Comparison of ENCODE assay signal across 24 cellular contexts in the genomic region with DNA sequence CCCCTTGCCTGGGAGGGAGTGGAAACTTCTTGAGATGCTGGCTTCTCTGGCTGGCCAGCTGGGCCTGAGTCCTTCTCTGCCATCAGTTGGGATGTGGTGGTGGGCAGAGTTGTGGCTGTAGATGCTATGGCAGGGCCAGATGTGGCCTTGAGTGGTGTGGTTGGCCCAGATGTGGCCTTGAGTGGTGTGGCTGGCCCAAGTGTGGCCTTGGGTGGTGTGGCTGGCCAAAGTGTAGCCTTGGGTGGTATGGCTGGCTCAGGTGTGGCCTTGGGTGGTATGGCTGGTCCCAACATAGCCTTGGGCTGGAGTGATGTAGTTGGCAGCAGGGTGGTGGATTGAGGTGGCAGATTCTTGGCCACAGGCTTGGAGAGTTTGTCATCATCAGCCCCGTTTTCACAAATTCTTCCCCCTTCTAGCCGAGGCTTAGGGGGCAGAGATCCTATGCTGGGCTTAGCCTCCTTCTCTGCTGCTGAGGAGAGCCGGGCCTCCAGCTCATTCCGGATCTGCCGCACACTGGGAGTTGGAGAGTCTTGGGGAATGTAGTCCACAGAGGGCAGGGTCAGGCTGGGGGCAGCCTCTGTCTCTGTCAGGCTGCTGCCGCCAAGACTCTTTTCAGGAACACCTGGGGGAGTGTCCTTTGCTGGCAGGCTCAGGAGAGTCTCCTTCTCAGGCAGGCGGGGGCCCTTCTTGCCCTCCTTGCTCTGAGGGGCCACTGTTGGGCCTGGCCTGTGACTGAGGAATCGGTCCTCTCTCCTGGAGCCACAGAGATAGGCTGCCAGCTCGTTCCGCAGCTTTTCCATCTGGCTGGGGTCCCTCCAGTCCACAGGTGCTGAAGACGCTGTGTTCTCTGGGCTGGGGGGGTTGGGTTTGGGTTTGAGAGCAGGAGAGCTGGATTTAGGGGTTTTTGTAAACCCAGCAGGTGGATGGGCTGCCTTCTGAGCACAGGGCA. TPM values are rescaled to one million over a fixed set of nuclear protein-coding genes. Genes with fewer than 3 reads are reported as not detected.
A peak's percentile ranks its signal among the peaks of the same experiment; 100 is the strongest.
DNase-seq lines count a peak whose midpoint lies in the region; ATAC-seq, FAIRE-seq and TF ChIP-seq lines count a peak whose summit lies in the region.
"Had no signal": no experiment of that assay in that cellular context is flagged by ENCODE, and none has a peak within 500 bp of the region (broad histone marks: within the 10 kb centered on the region; RNA-seq: fewer than 3 reads in every experiment).

No MANE protein-coding gene starts in this region.

- no peak overlapping the region for H3K23ac ChIP-seq in H1 (ENCODE audit: insufficient read length)

- no peak overlapping the region for H3K4me2 ChIP-seq in H1 (ENCODE audit: insufficient read depth in 1 of 2, low read depth in 2 of 2, low read length in 2 of 2)
- H3K4me2 ChIP-seq in neural progenitor cell = no peak overlapping the region

- H3K36me3 Mint-ChIP-seq in CD8-positive, alpha-beta T cell = no peaks in the 10 kb centered on the region
- H3K36me3 Mint-ChIP-seq in neural progenitor cell = no peaks in the 10 kb centered on the region
- H3K36me3 Mint-ChIP-seq: activated CD8-positive, alpha-beta memory T cell treated with anti-CD3 and anti-CD28 coated beads, Interleukin-2, amount 10 ng/mL, durations not matched to agents 7 days and 5 days had no signal

- no peak for FAIRE-seq in H1 (lab: Jason Lieb, UNC)
- FAIRE-seq: endothelial cell of umbilical vein, TTC549 had no signal

- TF ChIP-seq EP300 in H1 (IDR thresholded peaks at IDR 0.05; ENCODE audit: borderline replicate concordance in 1 of 2, low read depth in 2 of 2, low read length in 2 of 2) = no peak

- H3K18ac ChIP-seq in H1 (ENCODE audit: extremely low read depth, low read length) = no peak overlapping the region

- no peak for ATAC-seq in CD8-positive, alpha-beta T cell
- ATAC-seq: activated CD8-positive, alpha-beta memory T cell treated with anti-CD3 and anti-CD28 coated beads, Interleukin-2, amount 10 ng/mL, durations not matched to agents 7 days and 5 days; psoas muscle had no signal

- H3K79me2 ChIP-seq in H1 (ENCODE audit: control insufficient read depth in 1 of 2, insufficient read depth in 2 of 2, low read length in 2 of 2) (peaks cover 0 to 4% of the 10 kb centered on the region in 2 experiments; a peak in 1 of 4 replicates), neural progenitor cell (ENCODE audit: low read depth) (no peaks in the 10 kb centered on the region)

- H2BK5ac ChIP-seq in H1 (ENCODE audit: low read depth, low read length) = no peak overlapping the region

- H3K27ac ChIP-seq in CD8-positive, alpha-beta T cell (ENCODE audit: low read depth, low read length) = no peak overlapping the region
- H3K27ac ChIP-seq in H1 (ENCODE audit: low read depth, low read length) (no peak overlapping the region), neural progenitor cell (no peak overlapping the region)
- H3K27ac ChIP-seq: psoas muscle, tibial artery had no signal

- TF ChIP-seq CTCF in CD8-positive, alpha-beta T cell (IDR thresholded peaks at IDR 0.05) = no peak
- TF ChIP-seq CTCF in H1 (IDR thresholded peaks at IDR 0.05; ENCODE audit: control extremely low read depth in 1 of 3, insufficient read depth in 1 of 3, low read depth in 1 of 3, low read length in 3 of 3) = no peak
- no peak for TF ChIP-seq CTCF in neural progenitor cell (IDR thresholded peaks at IDR 0.05)

- no peak overlapping the region for H4K5ac ChIP-seq in H1 (ENCODE audit: insufficient read length, low read depth, low read length)

- peaks cover 11% of the 10 kb centered on the region for H3F3A ChIP-seq in neural progenitor cell (ENCODE audit: low read depth)

- H2AFZ ChIP-seq in H1 (ENCODE audit: low read length) (no peak overlapping the region), neural progenitor cell (replicated peaks) (no peak overlapping the region)

- no peak for DNase-seq in CD8-positive, alpha-beta T cell
- peak; percentile 67 for DNase-seq in H7
- peak in 1 of 2 experiments; percentile 48 for DNase-seq in H1 (ENCODE audit: low read depth in 1 of 2, low spot score in 2 of 2)
- no peak for DNase-seq in neural progenitor cell (ENCODE audit: low spot score)
- no peak for DNase-seq in HuH-7.5 (ENCODE audit: low spot score)
- no peak for DNase-seq in NCI-H526 treated with DMSO at 0.1 percent for 48 hours (lab: John Stamatoyannopoulos, UW)
- DNase-seq in SHP77 (lab: John Stamatoyannopoulos, UW) = no peak
- DNase-seq: activated CD4-positive, alpha-beta T cell treated with anti-CD3 and anti-CD28 coated beads for 4 hours; activated CD8-positive, alpha-beta memory T cell treated with anti-CD3 and anti-CD28 coated beads, Interleukin-2, amount 10 ng/mL, durations not matched to agents 7 days and 5 days; activated effector memory CD4-positive, alpha-beta T cell treated with Interleukin-2 at 50 U/mL for 16 hours; amniotic stem cell; HCEC 1CT; hippocampal formation; NCI-H1417; NCI-H524 treated with DMSO at 0.1 percent for 48 hours; stimulated activated CD4-positive, alpha-beta T cell treated with anti-CD3 and anti-CD28 coated beads, Interleukin-2, amount 100 ng/mL, for 24 hours; stimulated activated naive CD4-positive, alpha-beta T cell; tibial artery had no signal

- H3K79me1 ChIP-seq in H1 (ENCODE audit: low read depth, low read length) = no peaks in the 10 kb centered on the region

- H3K56ac ChIP-seq in H1 (replicated peaks; ENCODE audit: insufficient read length, low read depth, low read length) = no peak overlapping the region

- intact Hi-C loops in CD8-positive, alpha-beta T cell (cut with DNase I, micrococcal nuclease) = loop anchor here (2.0 kb wide), 3 partner anchors 203 to 319 kb away; partner anchors contain the start of genes TOMM6 (in 1 of the 2) and USP49 (in 1 of the 2)

- peaks cover 7% of the 10 kb centered on the region for H3K4me1 Mint-ChIP-seq in CD8-positive, alpha-beta T cell (ENCODE audit: low read depth)
- H3K4me1 Mint-ChIP-seq in neural progenitor cell = peaks cover 5% of the 10 kb centered on the region

- H3K27me3 Mint-ChIP-seq in CD8-positive, alpha-beta T cell (ENCODE audit: low read depth) = no peaks in the 10 kb centered on the region
- peaks cover 6% of the 10 kb centered on the region for H3K27me3 Mint-ChIP-seq in neural progenitor cell (ENCODE audit: insufficient read depth, low read depth)

- no peak overlapping the region; the same call in 1 of the 2 replicates for H4K8ac ChIP-seq in H1 (ENCODE audit: extremely low read depth, insufficient read depth, low read length)

- no peak overlapping the region for H4K91ac ChIP-seq in H1 (replicated peaks; ENCODE audit: insufficient read length, low read length)

- H4K20me1 ChIP-seq in H1 (replicated peaks in 1 of 2; ENCODE audit: control insufficient read depth in 1 of 2, insufficient read depth in 2 of 2, low read length in 2 of 2) = peaks cover 4 to 23% of the 10 kb centered on the region in 2 experiments
- no peaks in the 10 kb centered on the region for H4K20me1 ChIP-seq in neural progenitor cell (ENCODE audit: low read depth)

- no peak overlapping the region for H2BK120ac ChIP-seq in H1 (replicated peaks; ENCODE audit: low read depth, low read length)

- H3K9me3 ChIP-seq in CD8-positive, alpha-beta T cell (ENCODE audit: low read length) = no peaks in the 10 kb centered on the region
- H3K9me3 ChIP-seq in H1 (ENCODE audit: insufficient read depth in 2 of 2, low read depth in 1 of 2, low read length in 1 of 2) (no peaks in the 10 kb centered on the region), neural progenitor cell (ENCODE audit: low read depth) (no peaks in the 10 kb centered on the region)
- H3K9me3 ChIP-seq: psoas muscle, tibial artery had no signal

- CTCF ChIA-PET in CD8-positive, alpha-beta T cell (lab: Charles Lee) = interaction anchor here (2.1 to 3.2 kb wide), 3 partner anchors 10 to 442 kb away, joined by 10 to 24 read pairs (median 13); no protein-coding TSS in a partner anchor
- CTCF ChIA-PET in H1 (lab: Charles Lee; ENCODE audit: partially characterized antibody) = interaction anchor here (0.7 to 7.3 kb wide), 12 partner anchors 12 to 121 kb away, joined by 3 to 119 read pairs (median 8); no protein-coding TSS in a partner anchor

- POLR2A ChIA-PET in CD8-positive, alpha-beta T cell (lab: Charles Lee) = no interaction called here
- POLR2A ChIA-PET in H1 (lab: Charles Lee; ENCODE audit: partially characterized antibody) = interaction anchor here (0.6 to 6.6 kb wide), 8 partner anchors 9 to 80 kb away, joined by 3 to 50 read pairs (median 4); partner anchors contain the start of gene TAF8

- TF ChIP-seq RAD21 in H1 (IDR thresholded peaks at IDR 0.05 in 1 of 2, conservative IDR thresholded peaks at IDR 0.05 in 1 of 2; ENCODE audit: low read depth in 2 of 2, low read length in 2 of 2) = no peak

- H3K4me1 ChIP-seq in CD8-positive, alpha-beta T cell (ENCODE audit: insufficient read depth, low read length) = peaks cover 8% of the 10 kb centered on the region
- peaks cover 0 to 7% (median 4%) of the 10 kb centered on the region in 4 experiments; a peak in 6 of 7 replicates for H3K4me1 ChIP-seq in H1 (replicated peaks in 1 of 4; ENCODE audit: control insufficient read depth in 3 of 4, insufficient read depth in 4 of 4, low read length in 3 of 4)
- peaks cover 3% of the 10 kb centered on the region for H3K4me1 ChIP-seq in neural progenitor cell
- H3K4me1 ChIP-seq: psoas muscle had no signal

- H3K14ac ChIP-seq in H1 (ENCODE audit: insufficient read length) = no peak overlapping the region

- H3K4ac ChIP-seq in H1 (replicated peaks; ENCODE audit: insufficient read length, low read depth, low read length) = no peak overlapping the region

- WGBS in H1 (ENCODE audit: extremely low coverage in 1 of 2, insufficient coverage in 1 of 2, insufficient read length in 1 of 2, insufficient replicate concordance in 2 of 2, low coverage in 1 of 2, low lambda C conversion rate in 2 of 2, missing lambda C conversion rate in 1 of 2), 2 experiments = 95% methylated on average over 11 of the region's 11 CpGs; no CpG with 5 or more reads in 1 of the 2 experiments

- H3K9ac ChIP-seq in H1 (replicated peaks in 1 of 4; ENCODE audit: extremely low read depth in 1 of 4, low read depth in 3 of 4, low read length in 3 of 4) (no peak overlapping the region), neural progenitor cell (no peak overlapping the region)

- no peak overlapping the region for H3K4me3 ChIP-seq in CD8-positive, alpha-beta T cell (ENCODE audit: low read depth, low read length)
- H3K4me3 ChIP-seq in H7 (ENCODE audit: insufficient read depth, low read depth, low read length) (no peak overlapping the region), H1 (ENCODE audit: extremely low read depth in 1 of 4, insufficient read depth in 2 of 4, low read depth in 3 of 4, low read length in 4 of 4) (no peak overlapping the region), neural progenitor cell (no peak overlapping the region)
- H3K4me3 ChIP-seq: psoas muscle, skin epidermis, tibial artery had no signal

- H3K23me2 ChIP-seq in H1 (ENCODE audit: low read depth, low read length) = no peaks in the 10 kb centered on the region; the same call in 1 of the 2 replicates

- TF ChIP-seq POLR2A in H1 (IDR thresholded peaks at IDR 0.05; ENCODE audit: control extremely low read depth in 1 of 2, low read depth in 2 of 2, low read length in 2 of 2) = no peak

- no peak overlapping the region for H2BK12ac ChIP-seq in H1 (ENCODE audit: low read depth, low read length)

- no peaks in the 10 kb centered on the region for H3K9me3 Mint-ChIP-seq in CD8-positive, alpha-beta T cell
- H3K9me3 Mint-ChIP-seq in neural progenitor cell = peaks cover 3% of the 10 kb centered on the region

- no peak overlapping the region for H2BK20ac ChIP-seq in H1 (ENCODE audit: low read length)

- H3K27me3 ChIP-seq in CD8-positive, alpha-beta T cell (ENCODE audit: insufficient read depth, low read length) = no peaks in the 10 kb centered on the region
- H3K27me3 ChIP-seq in H7 (ENCODE audit: control insufficient read depth, insufficient read depth, low read length) = no peaks in the 10 kb centered on the region
- no peaks in the 10 kb centered on the region; a peak in 1 of 7 replicates for H3K27me3 ChIP-seq in H1 (replicated peaks in 1 of 4; ENCODE audit: control insufficient read depth in 3 of 4, extremely low read depth in 1 of 4, insufficient read depth in 3 of 4, low read length in 3 of 4)
- no peaks in the 10 kb centered on the region for H3K27me3 ChIP-seq in neural progenitor cell

- peak overlapping the region; percentile 55 for H3K27ac Mint-ChIP-seq in CD8-positive, alpha-beta T cell
- H3K27ac Mint-ChIP-seq in neural progenitor cell = peak overlapping the region; percentile 50
- H3K27ac Mint-ChIP-seq: activated CD8-positive, alpha-beta memory T cell treated with anti-CD3 and anti-CD28 coated beads, Interleukin-2, amount 10 ng/mL, durations not matched to agents 7 days and 5 days had no signal

- no peak overlapping the region for H2AK5ac ChIP-seq in H1 (ENCODE audit: low read depth, low read length)

- no peak overlapping the region for H2BK15ac ChIP-seq in H1 (ENCODE audit: low read length)

- H3K4me3 Mint-ChIP-seq in CD8-positive, alpha-beta T cell = peak overlapping the region; percentile 72
- H3K4me3 Mint-ChIP-seq in neural progenitor cell = no peak overlapping the region

- H3K36me3 ChIP-seq in CD8-positive, alpha-beta T cell (ENCODE audit: insufficient read depth, low read length) = no peaks in the 10 kb centered on the region
- H3K36me3 ChIP-seq in H7 (replicated peaks; ENCODE audit: control insufficient read depth, insufficient read depth, low read length) (peaks cover 12% of the 10 kb centered on the region), H1 (ENCODE audit: control insufficient read depth in 2 of 4, insufficient read depth in 4 of 4, low read length in 3 of 4) (peaks cover 7 to 39% (median 25%) of the 10 kb centered on the region in 4 experiments; a peak in 7 of 8 replicates), neural progenitor cell (no peaks in the 10 kb centered on the region)

RNA-seq across cellular contexts. Expression of gene C6orf132, which starts 36.4 kb away (rescaled TPM):
- total RNA-seq in CD8-positive, alpha-beta T cell = under 1 TPM; 0.05 to 0.06 TPM
- total RNA-seq in H7 (2014; rRNA removed; shearing (Covaris generic)) = 4.7 and 11.3 TPM in 2 replicates
- total RNA-seq in H1 (2021; fragmentation: NEBNext Ultra II Directional; extraction: Animal tissue kit (Norgen Biotek cat#: 25700)) = 62.2 and 64.0 TPM in 2 replicates
- polyA plus RNA-seq in H1 (2011; rRNA removed) = 31.5 and 33.8 TPM in 2 replicates
- polyA plus RNA-seq in H1 (2011; cell fraction: cytosol; rRNA removed) = 19.4 TPM
- polyA plus RNA-seq in H1 (2011; cell fraction: nucleus; rRNA removed) = 20.4 TPM
- 43.4 to 53.5 TPM (median 48.5 TPM) in 4 replicates for polyA plus RNA-seq in H1 (2012, experiment 1 of 2)
- 48.0 TPM for polyA plus RNA-seq in H1 (2012, experiment 2 of 2)
- polyA plus RNA-seq in H1 (2013, experiment 1 of 2) = 38.7 TPM
- 37.7 TPM for polyA plus RNA-seq in H1 (2013, experiment 2 of 2)
- 7.2 and 7.4 TPM in 2 replicates for polyA minus RNA-seq in H1 (2011; rRNA and poly(A)+ RNA removed)
- 24.7 TPM for polyA minus RNA-seq in H1 (2011; cell fraction: cytosol; rRNA and poly(A)+ RNA removed)
- polyA minus RNA-seq in H1 (2011; cell fraction: nucleus; rRNA and poly(A)+ RNA removed) = 17.3 TPM
- total RNA-seq in neural progenitor cell (ENCODE audit: low replicate concordance) = 1.2 and 1.8 TPM in 2 replicates
- total RNA-seq: Daoy had no signal
- polyA plus RNA-seq: neural cell had no signal

RNA-seq across cellular contexts. Expression of gene TAF8, which starts 55.7 kb away (rescaled TPM):
- total RNA-seq in CD8-positive, alpha-beta T cell = 10 to 100 TPM; 24.6 to 33.3 TPM
- 8.7 and 13.9 TPM in 2 replicates for total RNA-seq in H7 (2014; rRNA removed; shearing (Covaris generic))
- total RNA-seq in H1 (2021; fragmentation: NEBNext Ultra II Directional; extraction: Animal tissue kit (Norgen Biotek cat#: 25700)) = 32.7 and 34.0 TPM in 2 replicates
- 32.2 and 36.6 TPM in 2 replicates for polyA plus RNA-seq in H1 (2011; rRNA removed)
- 34.4 TPM for polyA plus RNA-seq in H1 (2011; cell fraction: cytosol; rRNA removed)
- 28.5 TPM for polyA plus RNA-seq in H1 (2011; cell fraction: nucleus; rRNA removed)
- 19.8 to 23.7 TPM (median 21.9 TPM) in 4 replicates for polyA plus RNA-seq in H1 (2012, experiment 1 of 2)
- polyA plus RNA-seq in H1 (2012, experiment 2 of 2) = 11.4 TPM
- 19.7 TPM for polyA plus RNA-seq in H1 (2013, experiment 1 of 2)
- polyA plus RNA-seq in H1 (2013, experiment 2 of 2) = 21.2 TPM
- polyA minus RNA-seq in H1 (2011; rRNA and poly(A)+ RNA removed) = 53.9 and 78.5 TPM in 2 replicates
- 23.5 TPM for polyA minus RNA-seq in H1 (2011; cell fraction: cytosol; rRNA and poly(A)+ RNA removed)
- 35.5 TPM for polyA minus RNA-seq in H1 (2011; cell fraction: nucleus; rRNA and poly(A)+ RNA removed)
- 38.0 and 43.8 TPM in 2 replicates for total RNA-seq in neural progenitor cell (ENCODE audit: low replicate concordance)
